Comparison of ENCODE assay signal across 20 cellular contexts in the genomic region with DNA sequence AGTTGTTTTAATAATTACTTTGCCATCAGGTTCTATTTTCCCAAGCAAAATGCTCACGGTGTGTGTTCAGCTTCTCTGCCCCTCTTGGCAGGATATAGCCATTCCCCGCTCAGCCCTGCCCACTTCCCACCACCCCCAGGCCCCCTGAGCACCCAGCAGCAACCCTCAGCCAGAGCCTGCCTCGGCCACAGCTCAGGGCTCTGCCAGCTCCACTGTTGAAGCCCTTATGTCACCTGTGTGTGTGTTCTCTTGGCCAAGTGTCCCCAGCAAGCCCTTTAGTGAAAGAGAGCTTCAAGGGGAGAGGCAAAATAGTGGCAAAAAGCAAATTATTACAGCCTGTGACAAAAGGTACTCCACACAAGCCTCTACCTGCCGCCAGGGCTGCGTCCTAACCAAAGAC.
"Had no signal": no experiment of that assay in that cellular context is flagged by ENCODE, and none has a peak within 500 bp of the region (broad histone marks: within the 10 kb centered on the region; RNA-seq: fewer than 3 reads in every experiment).

No MANE protein-coding gene starts in this region.

- H3K36me3 ChIP-seq: esophagus muscularis mucosa, gastrocnemius medialis, ovary, right atrium auricular region, sigmoid colon, stomach, thoracic aorta, uterus had no signal

- H3K27ac ChIP-seq: epithelial cell of prostate, esophagus muscularis mucosa, gastrocnemius medialis, ovary, right atrium auricular region, sigmoid colon, skin epidermis, stomach, thoracic aorta, uterus had no signal

- ATAC-seq: effector memory CD8-positive, alpha-beta T cell; gastrocnemius medialis; left lobe of liver had no signal

- H3K4me3 ChIP-seq: esophagus muscularis mucosa, gastrocnemius medialis, ovary, right atrium auricular region, sigmoid colon, skin epidermis, stomach, thoracic aorta, uterus had no signal

- H3K4me1 ChIP-seq: esophagus muscularis mucosa, gastrocnemius medialis, right atrium auricular region, sigmoid colon, uterus had no signal

- H3K27me3 ChIP-seq: ovary, right atrium auricular region, stomach, uterus had no signal

- H3K9me3 ChIP-seq: esophagus muscularis mucosa, gastrocnemius medialis, ovary, right atrium auricular region, sigmoid colon, stomach, thoracic aorta, uterus had no signal

- DNase-seq: effector memory CD8-positive, alpha-beta T cell; gastrocnemius medialis; islet precursor cell; mammary epithelial cell; natural killer cell; nucleus accumbens; ovary; sigmoid colon; stimulated activated CD4-positive, alpha-beta T cell treated with anti-CD3 and anti-CD28 coated beads, Interleukin-12 subunit alpha, Interleukin-12 subunit beta, amount 100 ng/mL, for 4 hours; stimulated activated naive CD4-positive, alpha-beta T cell; stomach; substantia nigra; trophoblast cell; uterus had no signal
